1 cellular context compared by ENCODE assay signal in the genomic region with DNA sequence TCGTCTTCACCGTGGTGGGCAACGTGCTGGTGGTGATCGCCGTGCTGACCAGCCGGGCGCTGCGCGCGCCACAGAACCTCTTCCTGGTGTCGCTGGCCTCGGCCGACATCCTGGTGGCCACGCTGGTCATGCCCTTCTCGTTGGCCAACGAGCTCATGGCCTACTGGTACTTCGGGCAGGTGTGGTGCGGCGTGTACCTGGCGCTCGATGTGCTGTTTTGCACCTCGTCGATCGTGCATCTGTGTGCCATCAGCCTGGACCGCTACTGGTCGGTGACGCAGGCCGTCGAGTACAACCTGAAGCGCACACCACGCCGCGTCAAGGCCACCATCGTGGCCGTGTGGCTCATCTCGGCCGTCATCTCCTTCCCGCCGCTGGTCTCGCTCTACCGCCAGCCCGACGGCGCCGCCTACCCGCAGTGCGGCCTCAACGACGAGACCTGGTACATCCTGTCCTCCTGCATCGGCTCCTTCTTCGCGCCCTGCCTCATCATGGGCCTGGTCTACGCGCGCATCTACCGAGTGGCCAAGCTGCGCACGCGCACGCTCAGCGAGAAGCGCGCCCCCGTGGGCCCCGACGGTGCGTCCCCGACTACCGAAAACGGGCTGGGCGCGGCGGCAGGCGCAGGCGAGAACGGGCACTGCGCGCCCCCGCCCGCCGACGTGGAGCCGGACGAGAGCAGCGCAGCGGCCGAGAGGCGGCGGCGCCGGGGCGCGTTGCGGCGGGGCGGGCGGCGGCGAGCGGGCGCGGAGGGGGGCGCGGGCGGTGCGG.
TF ChIP-seq lines count a peak whose summit lies in the region.

No MANE protein-coding gene starts in this region.

TF ChIP-seq in H1, 55 proteins besides CTCF, POLR2A, EP300 and RAD21:
- TF ChIP-seq SP4 (IDR thresholded peaks at IDR 0.05; ENCODE audit: low read length) = no peak
- TF ChIP-seq SP2 (IDR thresholded peaks at IDR 0.05; ENCODE audit: low read length) = no peak
- TF ChIP-seq TCF12 (IDR thresholded peaks at IDR 0.05; ENCODE audit: low read depth, low read length) = no peak
- no peak for TF ChIP-seq MAFK (IDR thresholded peaks at IDR 0.05; ENCODE audit: low read depth, low read length)
- no peak for TF ChIP-seq YY1 (IDR thresholded peaks at IDR 0.05; ENCODE audit: low read depth, low read length)
- no peak for TF ChIP-seq GTF2F1 (IDR thresholded peaks at IDR 0.05; ENCODE audit: borderline replicate concordance, low read depth, low read length)
- TF ChIP-seq, protein P1, sequence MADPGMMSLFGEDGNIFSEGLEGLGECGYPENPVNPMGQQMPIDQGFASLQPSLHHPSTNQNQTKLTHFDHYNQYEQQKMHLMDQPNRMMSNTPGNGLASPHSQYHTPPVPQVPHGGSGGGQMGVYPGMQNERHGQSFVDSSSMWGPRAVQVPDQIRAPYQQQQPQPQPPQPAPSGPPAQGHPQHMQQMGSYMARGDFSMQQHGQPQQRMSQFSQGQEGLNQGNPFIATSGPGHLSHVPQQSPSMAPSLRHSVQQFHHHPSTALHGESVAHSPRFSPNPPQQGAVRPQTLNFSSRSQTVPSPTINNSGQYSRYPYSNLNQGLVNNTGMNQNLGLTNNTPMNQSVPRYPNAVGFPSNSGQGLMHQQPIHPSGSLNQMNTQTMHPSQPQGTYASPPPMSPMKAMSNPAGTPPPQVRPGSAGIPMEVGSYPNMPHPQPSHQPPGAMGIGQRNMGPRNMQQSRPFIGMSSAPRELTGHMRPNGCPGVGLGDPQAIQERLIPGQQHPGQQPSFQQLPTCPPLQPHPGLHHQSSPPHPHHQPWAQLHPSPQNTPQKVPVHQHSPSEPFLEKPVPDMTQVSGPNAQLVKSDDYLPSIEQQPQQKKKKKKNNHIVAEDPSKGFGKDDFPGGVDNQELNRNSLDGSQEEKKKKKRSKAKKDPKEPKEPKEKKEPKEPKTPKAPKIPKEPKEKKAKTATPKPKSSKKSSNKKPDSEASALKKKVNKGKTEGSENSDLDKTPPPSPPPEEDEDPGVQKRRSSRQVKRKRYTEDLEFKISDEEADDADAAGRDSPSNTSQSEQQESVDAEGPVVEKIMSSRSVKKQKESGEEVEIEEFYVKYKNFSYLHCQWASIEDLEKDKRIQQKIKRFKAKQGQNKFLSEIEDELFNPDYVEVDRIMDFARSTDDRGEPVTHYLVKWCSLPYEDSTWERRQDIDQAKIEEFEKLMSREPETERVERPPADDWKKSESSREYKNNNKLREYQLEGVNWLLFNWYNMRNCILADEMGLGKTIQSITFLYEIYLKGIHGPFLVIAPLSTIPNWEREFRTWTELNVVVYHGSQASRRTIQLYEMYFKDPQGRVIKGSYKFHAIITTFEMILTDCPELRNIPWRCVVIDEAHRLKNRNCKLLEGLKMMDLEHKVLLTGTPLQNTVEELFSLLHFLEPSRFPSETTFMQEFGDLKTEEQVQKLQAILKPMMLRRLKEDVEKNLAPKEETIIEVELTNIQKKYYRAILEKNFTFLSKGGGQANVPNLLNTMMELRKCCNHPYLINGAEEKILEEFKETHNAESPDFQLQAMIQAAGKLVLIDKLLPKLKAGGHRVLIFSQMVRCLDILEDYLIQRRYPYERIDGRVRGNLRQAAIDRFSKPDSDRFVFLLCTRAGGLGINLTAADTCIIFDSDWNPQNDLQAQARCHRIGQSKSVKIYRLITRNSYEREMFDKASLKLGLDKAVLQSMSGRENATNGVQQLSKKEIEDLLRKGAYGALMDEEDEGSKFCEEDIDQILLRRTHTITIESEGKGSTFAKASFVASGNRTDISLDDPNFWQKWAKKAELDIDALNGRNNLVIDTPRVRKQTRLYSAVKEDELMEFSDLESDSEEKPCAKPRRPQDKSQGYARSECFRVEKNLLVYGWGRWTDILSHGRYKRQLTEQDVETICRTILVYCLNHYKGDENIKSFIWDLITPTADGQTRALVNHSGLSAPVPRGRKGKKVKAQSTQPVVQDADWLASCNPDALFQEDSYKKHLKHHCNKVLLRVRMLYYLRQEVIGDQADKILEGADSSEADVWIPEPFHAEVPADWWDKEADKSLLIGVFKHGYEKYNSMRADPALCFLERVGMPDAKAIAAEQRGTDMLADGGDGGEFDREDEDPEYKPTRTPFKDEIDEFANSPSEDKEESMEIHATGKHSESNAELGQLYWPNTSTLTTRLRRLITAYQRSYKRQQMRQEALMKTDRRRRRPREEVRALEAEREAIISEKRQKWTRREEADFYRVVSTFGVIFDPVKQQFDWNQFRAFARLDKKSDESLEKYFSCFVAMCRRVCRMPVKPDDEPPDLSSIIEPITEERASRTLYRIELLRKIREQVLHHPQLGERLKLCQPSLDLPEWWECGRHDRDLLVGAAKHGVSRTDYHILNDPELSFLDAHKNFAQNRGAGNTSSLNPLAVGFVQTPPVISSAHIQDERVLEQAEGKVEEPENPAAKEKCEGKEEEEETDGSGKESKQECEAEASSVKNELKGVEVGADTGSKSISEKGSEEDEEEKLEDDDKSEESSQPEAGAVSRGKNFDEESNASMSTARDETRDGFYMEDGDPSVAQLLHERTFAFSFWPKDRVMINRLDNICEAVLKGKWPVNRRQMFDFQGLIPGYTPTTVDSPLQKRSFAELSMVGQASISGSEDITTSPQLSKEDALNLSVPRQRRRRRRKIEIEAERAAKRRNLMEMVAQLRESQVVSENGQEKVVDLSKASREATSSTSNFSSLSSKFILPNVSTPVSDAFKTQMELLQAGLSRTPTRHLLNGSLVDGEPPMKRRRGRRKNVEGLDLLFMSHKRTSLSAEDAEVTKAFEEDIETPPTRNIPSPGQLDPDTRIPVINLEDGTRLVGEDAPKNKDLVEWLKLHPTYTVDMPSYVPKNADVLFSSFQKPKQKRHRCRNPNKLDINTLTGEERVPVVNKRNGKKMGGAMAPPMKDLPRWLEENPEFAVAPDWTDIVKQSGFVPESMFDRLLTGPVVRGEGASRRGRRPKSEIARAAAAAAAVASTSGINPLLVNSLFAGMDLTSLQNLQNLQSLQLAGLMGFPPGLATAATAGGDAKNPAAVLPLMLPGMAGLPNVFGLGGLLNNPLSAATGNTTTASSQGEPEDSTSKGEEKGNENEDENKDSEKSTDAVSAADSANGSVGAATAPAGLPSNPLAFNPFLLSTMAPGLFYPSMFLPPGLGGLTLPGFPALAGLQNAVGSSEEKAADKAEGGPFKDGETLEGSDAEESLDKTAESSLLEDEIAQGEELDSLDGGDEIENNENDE (IDR thresholded peaks at IDR 0.05; ENCODE audit: insufficient replicate concordance, low read length) = no peak
- TF ChIP-seq, protein P2, sequence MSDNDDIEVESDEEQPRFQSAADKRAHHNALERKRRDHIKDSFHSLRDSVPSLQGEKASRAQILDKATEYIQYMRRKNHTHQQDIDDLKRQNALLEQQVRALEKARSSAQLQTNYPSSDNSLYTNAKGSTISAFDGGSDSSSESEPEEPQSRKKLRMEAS (IDR thresholded peaks at IDR 0.05) = peak; percentile 97
- peak; percentile 51; the same call in 1 of the 2 replicates for TF ChIP-seq CREB1 (IDR thresholded peaks at IDR 0.05)
- TF ChIP-seq PHF8 (conservative IDR thresholded peaks at IDR 0.05; ENCODE audit: low read depth, low read length) = no peak
- TF ChIP-seq RFX5 (IDR thresholded peaks at IDR 0.05; ENCODE audit: borderline replicate concordance, low read depth, low read length) = no peak
- TF ChIP-seq KDM5A (IDR thresholded peaks at IDR 0.05; ENCODE audit: low read length) = no peak
- no peak for TF ChIP-seq SAP30 (IDR thresholded peaks at IDR 0.05; ENCODE audit: insufficient read depth, insufficient replicate concordance, low read length)
- no peak for TF ChIP-seq SRF (IDR thresholded peaks at IDR 0.05; ENCODE audit: low read depth, low read length)
- no peak for TF ChIP-seq POLR2AphosphoS5 (IDR thresholded peaks at IDR 0.05; ENCODE audit: low read depth, low read length)
- TF ChIP-seq GABPA (IDR thresholded peaks at IDR 0.05; ENCODE audit: borderline replicate concordance, insufficient read depth, low read length) = no peak
- no peak for TF ChIP-seq NANOG (IDR thresholded peaks at IDR 0.05; ENCODE audit: insufficient read depth, low read depth, low read length, poor library complexity, severe bottlenecking)
- no peak for TF ChIP-seq SIN3A (conservative IDR thresholded peaks at IDR 0.05 in 1 of 2, IDR thresholded peaks at IDR 0.05 in 1 of 2; ENCODE audit: low read depth in 1 of 2, low read length in 2 of 2)
- peak; percentile 39 for TF ChIP-seq RNF2 (IDR thresholded peaks at IDR 0.05; ENCODE audit: borderline replicate concordance, low read depth, low read length, missing control alignments, poor library complexity, severe bottlenecking)
- no peak for TF ChIP-seq HDAC6 (IDR thresholded peaks at IDR 0.05; ENCODE audit: low read depth, low read length)
- no peak for TF ChIP-seq BCL11A (IDR thresholded peaks at IDR 0.05; ENCODE audit: low read depth in 2 of 2, low read length in 2 of 2)
- TF ChIP-seq JUND (IDR thresholded peaks at IDR 0.05; ENCODE audit: low read length) = no peak
- peak; percentile 74; the same call in 1 of the 2 replicates for TF ChIP-seq KDM1A (IDR thresholded peaks at IDR 0.05; ENCODE audit: borderline replicate concordance, low read length)
- no peak for TF ChIP-seq HDAC2 (IDR thresholded peaks at IDR 0.05; ENCODE audit: borderline replicate concordance in 1 of 2, low read depth in 2 of 2, low read length in 2 of 2)
- TF ChIP-seq, protein P3, sequence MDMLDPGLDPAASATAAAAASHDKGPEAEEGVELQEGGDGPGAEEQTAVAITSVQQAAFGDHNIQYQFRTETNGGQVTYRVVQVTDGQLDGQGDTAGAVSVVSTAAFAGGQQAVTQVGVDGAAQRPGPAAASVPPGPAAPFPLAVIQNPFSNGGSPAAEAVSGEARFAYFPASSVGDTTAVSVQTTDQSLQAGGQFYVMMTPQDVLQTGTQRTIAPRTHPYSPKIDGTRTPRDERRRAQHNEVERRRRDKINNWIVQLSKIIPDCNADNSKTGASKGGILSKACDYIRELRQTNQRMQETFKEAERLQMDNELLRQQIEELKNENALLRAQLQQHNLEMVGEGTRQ (IDR thresholded peaks at IDR 0.05; ENCODE audit: low read length) = no peak
- TF ChIP-seq SP1 (IDR thresholded peaks at IDR 0.05; ENCODE audit: low read depth, low read length) = no peak
- no peak for TF ChIP-seq CEBPB (IDR thresholded peaks at IDR 0.05; ENCODE audit: low read depth, low read length)
- no peak for TF ChIP-seq SIRT6 (IDR thresholded peaks at IDR 0.05; ENCODE audit: low read length)
- TF ChIP-seq KDM4A (IDR thresholded peaks at IDR 0.05; ENCODE audit: low read depth, low read length, severe bottlenecking) = peak; percentile 78
- TF ChIP-seq EZH2 (IDR thresholded peaks at IDR 0.05; ENCODE audit: low read depth, low read length, severe bottlenecking) = peak; percentile 44
- no peak for TF ChIP-seq CHD1 (IDR thresholded peaks at IDR 0.05; ENCODE audit: low read depth, low read length)
- TF ChIP-seq, protein P4, sequence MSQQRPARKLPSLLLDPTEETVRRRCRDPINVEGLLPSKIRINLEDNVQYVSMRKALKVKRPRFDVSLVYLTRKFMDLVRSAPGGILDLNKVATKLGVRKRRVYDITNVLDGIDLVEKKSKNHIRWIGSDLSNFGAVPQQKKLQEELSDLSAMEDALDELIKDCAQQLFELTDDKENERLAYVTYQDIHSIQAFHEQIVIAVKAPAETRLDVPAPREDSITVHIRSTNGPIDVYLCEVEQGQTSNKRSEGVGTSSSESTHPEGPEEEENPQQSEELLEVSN (IDR thresholded peaks at IDR 0.05) = peak; percentile 99
- no peak for TF ChIP-seq TEAD4 (IDR thresholded peaks at IDR 0.05; ENCODE audit: low read depth, low read length)
- TF ChIP-seq TAF7 (optimal IDR thresholded peaks at IDR 0.05; ENCODE audit: borderline replicate concordance, low read depth, low read length) = no peak
- no peak for TF ChIP-seq TAF1 (IDR thresholded peaks at IDR 0.05; ENCODE audit: low read depth, low read length)
- TF ChIP-seq FOSL1 (IDR thresholded peaks at IDR 0.05; ENCODE audit: insufficient read depth, low read depth, low read length) = no peak
- TF ChIP-seq SUZ12 (IDR thresholded peaks at IDR 0.05; ENCODE audit: low read length) = peak; percentile 23; the same call in 1 of the 2 replicates
- TF ChIP-seq EGR1 (IDR thresholded peaks at IDR 0.05; ENCODE audit: borderline replicate concordance, low read depth, low read length) = no peak; the same call in 1 of the 2 replicates
- no peak for TF ChIP-seq BACH1 (IDR thresholded peaks at IDR 0.05; ENCODE audit: low read length)
- TF ChIP-seq JUN (IDR thresholded peaks at IDR 0.05; ENCODE audit: low read depth, low read length) = no peak
- no peak for TF ChIP-seq CBX8 (IDR thresholded peaks at IDR 0.05; ENCODE audit: borderline replicate concordance, low read depth, low read length)
- TF ChIP-seq, protein P5, sequence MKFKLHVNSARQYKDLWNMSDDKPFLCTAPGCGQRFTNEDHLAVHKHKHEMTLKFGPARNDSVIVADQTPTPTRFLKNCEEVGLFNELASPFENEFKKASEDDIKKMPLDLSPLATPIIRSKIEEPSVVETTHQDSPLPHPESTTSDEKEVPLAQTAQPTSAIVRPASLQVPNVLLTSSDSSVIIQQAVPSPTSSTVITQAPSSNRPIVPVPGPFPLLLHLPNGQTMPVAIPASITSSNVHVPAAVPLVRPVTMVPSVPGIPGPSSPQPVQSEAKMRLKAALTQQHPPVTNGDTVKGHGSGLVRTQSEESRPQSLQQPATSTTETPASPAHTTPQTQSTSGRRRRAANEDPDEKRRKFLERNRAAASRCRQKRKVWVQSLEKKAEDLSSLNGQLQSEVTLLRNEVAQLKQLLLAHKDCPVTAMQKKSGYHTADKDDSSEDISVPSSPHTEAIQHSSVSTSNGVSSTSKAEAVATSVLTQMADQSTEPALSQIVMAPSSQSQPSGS (IDR thresholded peaks at IDR 0.05; ENCODE audit: low read length) = no peak
- TF ChIP-seq ASH2L (IDR thresholded peaks at IDR 0.05; ENCODE audit: low read length) = no peak
- no peak for TF ChIP-seq RXRA (IDR thresholded peaks at IDR 0.05; ENCODE audit: insufficient read depth, low read depth, low read length)
- no peak for TF ChIP-seq POU5F1 (IDR thresholded peaks at IDR 0.05; ENCODE audit: low read depth, low read length)
- no peak for TF ChIP-seq CBX5 (IDR thresholded peaks at IDR 0.05; ENCODE audit: low read depth, low read length)
- no peak for TF ChIP-seq TBP (IDR thresholded peaks at IDR 0.05; ENCODE audit: low read depth, low read length)
- TF ChIP-seq NRF1 (IDR thresholded peaks at IDR 0.05; ENCODE audit: low read depth, low read length) = peak; percentile 66
- TF ChIP-seq SIX5 (IDR thresholded peaks at IDR 0.05; ENCODE audit: low read depth, low read length) = no peak
